ENCODE assay signal across 14 cellular contexts in the genomic region with DNA sequence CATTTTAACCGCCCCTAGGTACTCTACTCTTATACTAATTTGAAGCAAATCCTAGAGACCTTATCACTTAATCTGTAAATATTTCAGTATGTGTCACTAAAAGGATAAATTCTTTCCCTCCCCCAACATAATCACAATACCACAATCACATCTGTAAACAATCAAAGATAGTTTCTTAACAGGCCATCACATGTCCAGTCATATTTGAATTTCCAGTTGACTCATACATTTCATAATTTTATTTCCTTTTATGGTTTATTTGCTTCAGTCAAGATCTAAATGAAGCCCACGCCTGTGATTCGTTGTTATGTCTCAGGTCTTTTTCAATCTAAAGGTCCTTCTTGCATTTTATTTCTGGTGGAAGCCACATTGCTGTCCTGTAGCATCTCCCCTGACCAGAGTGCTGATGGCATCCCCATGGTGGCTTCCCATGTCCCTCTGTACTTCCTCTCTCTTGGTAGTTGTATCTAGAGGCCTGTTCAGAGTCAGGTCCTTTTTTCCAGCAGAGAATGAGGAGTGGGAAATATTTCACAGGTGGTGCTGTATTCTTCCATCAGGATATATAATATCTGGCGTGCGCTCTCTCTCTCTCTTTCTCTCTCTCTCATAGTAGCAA.
DNase-seq lines count a peak whose midpoint lies in the region; ATAC-seq and TF ChIP-seq lines count a peak whose summit lies in the region.
"Had no signal": no experiment of that assay in that cellular context is flagged by ENCODE, and none has a peak within 500 bp of the region (broad histone marks: within the 10 kb centered on the region; RNA-seq: fewer than 3 reads in every experiment).

No MANE protein-coding gene starts in this region.

- peaks cover 21% of the 10 kb centered on the region for H3K4me1 Mint-ChIP-seq in osteocyte (ENCODE audit: unreplicated experiment)
- H3K4me1 Mint-ChIP-seq: endodermal cell had no signal

- DNase-seq in CD1c-positive myeloid dendritic cell (ENCODE audit: extremely low spot score): peak; percentile 17
- peak; percentile 74 for DNase-seq in M059J (ENCODE audit: low read depth)
- peak; percentile 29 to 34 for DNase-seq in dermis microvascular lymphatic vessel endothelial cell (ENCODE audit: low read depth in 2 of 2)
- DNase-seq in osteocyte (ENCODE audit: extremely low spot score, unreplicated experiment): no peak
- no peak for DNase-seq in esophagus muscularis mucosa (ENCODE audit: extremely low spot score)
- DNase-seq in cerebellar cortex (ENCODE audit: low spot score): no peak
- DNase-seq in sigmoid colon: no peak
- DNase-seq: COR-L47; endodermal cell; GOT3; KBM-7; NCI-H2081 treated with DMSO at 0.1 percent for 48 hours; stimulated activated CD8-positive, alpha-beta memory T cell treated with anti-CD3 and anti-CD28 coated beads, Interleukin-4, amount 100 ng/mL, for 48 hours had no signal

- H3K27ac ChIP-seq in esophagus muscularis mucosa (replicated peaks in 1 of 4): no peak overlapping the region
- no peak overlapping the region for H3K27ac ChIP-seq in sigmoid colon

- H3K9me3 Mint-ChIP-seq in osteocyte (ENCODE audit: unreplicated experiment): peaks cover 5% of the 10 kb centered on the region

- TF ChIP-seq EP300 in esophagus muscularis mucosa (IDR thresholded peaks at IDR 0.05) (no peak), sigmoid colon (IDR thresholded peaks at IDR 0.05) (no peak)

- no peaks in the 10 kb centered on the region for H3K36me3 ChIP-seq in esophagus muscularis mucosa
- no peaks in the 10 kb centered on the region for H3K36me3 ChIP-seq in sigmoid colon

- no peak overlapping the region for H3K4me3 ChIP-seq in esophagus muscularis mucosa
- no peak overlapping the region for H3K4me3 ChIP-seq in sigmoid colon

- H3K4me1 ChIP-seq in esophagus muscularis mucosa (no peaks in the 10 kb centered on the region), sigmoid colon (no peaks in the 10 kb centered on the region)

- no peak for TF ChIP-seq CTCF in osteocyte (IDR thresholded peaks at IDR 0.05)
- TF ChIP-seq CTCF in esophagus muscularis mucosa (IDR thresholded peaks at IDR 0.05): no peak
- no peak for TF ChIP-seq CTCF in sigmoid colon (IDR thresholded peaks at IDR 0.05)

- H3K9me3 ChIP-seq in esophagus muscularis mucosa (peaks cover 0 to 13% (median 8%) of the 10 kb centered on the region in 4 donors), sigmoid colon (peaks cover 0 to 3% (median 0%) of the 10 kb centered on the region in 4 donors)

- no peaks in the 10 kb centered on the region for H3K36me3 Mint-ChIP-seq in osteocyte (ENCODE audit: unreplicated experiment)

- H3K27me3 ChIP-seq in esophagus muscularis mucosa (no peaks in the 10 kb centered on the region), sigmoid colon (no peaks in the 10 kb centered on the region)

- no peak for ATAC-seq in HG03342 (IDR thresholded peaks at IDR 0.05; ENCODE audit: unreplicated experiment)

- intact Hi-C loops in esophagus muscularis mucosa (cut with DNase I) (no loop called here), sigmoid colon (cut with DNase I) (no loop called here)

- 79% methylated on average over 5 of the region's 5 CpGs for WGBS in esophagus muscularis mucosa
- WGBS in sigmoid colon, 2 donors: 47 to 70% methylated on average over 5 of the region's 5 CpGs

- no peaks in the 10 kb centered on the region for H3K27me3 Mint-ChIP-seq in osteocyte (ENCODE audit: unreplicated experiment)

- H3K27ac Mint-ChIP-seq in osteocyte (ENCODE audit: unreplicated experiment): peak overlapping the region; percentile 43
- H3K27ac Mint-ChIP-seq: endodermal cell had no signal

- no peak overlapping the region for H3K4me3 Mint-ChIP-seq in osteocyte (ENCODE audit: unreplicated experiment)
- H3K4me3 Mint-ChIP-seq: endodermal cell had no signal

- no peak for TF ChIP-seq POLR2A in esophagus muscularis mucosa (IDR thresholded peaks at IDR 0.05; ENCODE audit: low read depth)
- no peak for TF ChIP-seq POLR2A in sigmoid colon (IDR thresholded peaks at IDR 0.05)

Comparison
In these comparisons a context has a peak if more than half of its experiments do, and no peak if none do; other contexts are left out.
1. DNase-seq: peak in CD1c-positive myeloid dendritic cell (single experiment), M059J (single experiment) and dermis microvascular lymphatic vessel endothelial cell (2 of 2); none in osteocyte (single experiment), esophagus muscularis mucosa (single experiment), cerebellar cortex (single experiment) and sigmoid colon (single experiment).